Comparison of ENCODE assay signal across 27 cellular contexts in genomic region chr6:113776998-113777397, GRCh38.
A peak's percentile ranks its signal among the peaks of the same experiment; 100 is the strongest.
DNase-seq lines count a peak whose midpoint lies in the region; FAIRE-seq and TF ChIP-seq lines count a peak whose summit lies in the region.
"Had no signal": no experiment of that assay in that cellular context is flagged by ENCODE, and none has a peak within 500 bp of the region (broad histone marks: within the 10 kb centered on the region; RNA-seq: fewer than 3 reads in every experiment).

No MANE protein-coding gene starts in this region.

- no peak overlapping the region for H3K4me2 ChIP-seq in astrocyte (ENCODE audit: low read length)

- H3K4me1 ChIP-seq in HUES6 (ENCODE audit: control insufficient read depth, insufficient read depth, low read length) (peaks cover 22% of the 10 kb centered on the region), astrocyte (ENCODE audit: insufficient read depth, low read length) (no peaks in the 10 kb centered on the region), iPS-20b (ENCODE audit: insufficient read depth, low read length) (peaks cover 13% of the 10 kb centered on the region; the same call in 1 of the 2 replicates), Peyer's patch (no peaks in the 10 kb centered on the region)
- H3K4me1 ChIP-seq: upper lobe of right lung had no signal

- peak overlapping the region; percentile 34 for H3K9ac ChIP-seq in HUES6 (ENCODE audit: low read length)
- no peak overlapping the region for H3K9ac ChIP-seq in astrocyte (ENCODE audit: low read length)
- H3K9ac ChIP-seq in iPS-20b (ENCODE audit: low read depth, low read length), result no peak overlapping the region

- peak overlapping the region; percentile 48 for H2AFZ ChIP-seq in astrocyte (ENCODE audit: low read depth, low read length)

- no peak for TF ChIP-seq POLR2A in Peyer's patch (IDR thresholded peaks at IDR 0.05)

- H3K27ac Mint-ChIP-seq in astrocyte (ENCODE audit: unreplicated experiment) (no peak overlapping the region), progenitor cell of endocrine pancreas (peak overlapping the region; percentile 15)
- H3K27ac Mint-ChIP-seq: activated CD4-positive, alpha-beta T cell treated with anti-CD3 and anti-CD28 coated beads, Interleukin-2, amount 10 ng/mL, durations not matched to agents 7 days and 5 days; activated naive CD8-positive, alpha-beta T cell treated with anti-CD3 and anti-CD28 coated beads for 36 hours; activated T-helper 2 cell treated with anti-CD3 and anti-CD28 coated beads, Interferon-gamma antibody, Interleukin-2, Interleukin-4, amounts not matched to agents 10 μg/mL and 5 μg/mL and 100 μg/mL, durations not matched to agents 14 hours and 24 hours and 36 hours; brain; dendritic cell treated with granulocyte-macrophage colony-stimulating factor and Interleukin-4, amounts not matched to agents 40 ng/mL and 50 ng/mL, for 4 days; memory B cell; naive thymus-derived CD8-positive, alpha-beta T cell; T-helper 1 cell treated with Interleukin-12 subunit alpha and Interleukin-12 subunit beta and Interleukin-4 antibody, amounts not matched to agents 30 μg/mL and 1 μg/mL, for 36 hours had no signal

- peak; percentile 59 for FAIRE-seq in astrocyte (lab: Jason Lieb, UNC)
- FAIRE-seq: endothelial cell of umbilical vein, GM18507, RCC 7860 had no signal

- POLR2A ChIA-PET in RWPE1 (lab: Yijun Ruan, JAX; ENCODE audit: low non-redundant PET), result no interaction called here

- H3K36me3 Mint-ChIP-seq in astrocyte (ENCODE audit: low read depth, unreplicated experiment) (no peaks in the 10 kb centered on the region), progenitor cell of endocrine pancreas (ENCODE audit: insufficient read depth) (no peaks in the 10 kb centered on the region)
- H3K36me3 Mint-ChIP-seq: activated naive CD8-positive, alpha-beta T cell treated with anti-CD3 and anti-CD28 coated beads for 36 hours; brain; memory B cell; naive thymus-derived CD8-positive, alpha-beta T cell had no signal

- H3K79me2 ChIP-seq in astrocyte (ENCODE audit: insufficient read depth, low read length), result no peaks in the 10 kb centered on the region

- H3K4me1 Mint-ChIP-seq in astrocyte (ENCODE audit: low read depth, unreplicated experiment), result peaks cover 8% of the 10 kb centered on the region
- peaks cover 12% of the 10 kb centered on the region for H3K4me1 Mint-ChIP-seq in progenitor cell of endocrine pancreas (ENCODE audit: low read depth)
- H3K4me1 Mint-ChIP-seq: activated CD4-positive, alpha-beta T cell treated with anti-CD3 and anti-CD28 coated beads, Interleukin-2, amount 10 ng/mL, durations not matched to agents 7 days and 5 days; activated naive CD8-positive, alpha-beta T cell treated with anti-CD3 and anti-CD28 coated beads for 36 hours; naive thymus-derived CD8-positive, alpha-beta T cell had no signal

- H3K4me3 Mint-ChIP-seq in astrocyte (ENCODE audit: unreplicated experiment), result no peak overlapping the region
- H3K4me3 Mint-ChIP-seq in progenitor cell of endocrine pancreas (ENCODE audit: low read depth), result no peak overlapping the region
- H3K4me3 Mint-ChIP-seq: activated CD4-positive, alpha-beta T cell treated with anti-CD3 and anti-CD28 coated beads, Interleukin-2, amount 10 ng/mL, durations not matched to agents 7 days and 5 days; activated naive CD8-positive, alpha-beta T cell treated with anti-CD3 and anti-CD28 coated beads for 36 hours; brain; dendritic cell treated with granulocyte-macrophage colony-stimulating factor and Interleukin-4, amounts not matched to agents 40 ng/mL and 50 ng/mL, for 4 days; memory B cell; naive thymus-derived CD8-positive, alpha-beta T cell; T-helper 1 cell treated with Interleukin-12 subunit alpha and Interleukin-12 subunit beta and Interleukin-4 antibody, amounts not matched to agents 30 μg/mL and 1 μg/mL, for 36 hours had no signal

- no peak for TF ChIP-seq CTCF in astrocyte (IDR thresholded peaks at IDR 0.05; ENCODE audit: insufficient read depth, low read depth, low read length)
- TF ChIP-seq CTCF in progenitor cell of endocrine pancreas (IDR thresholded peaks at IDR 0.05; ENCODE audit: unreplicated experiment), result no peak
- TF ChIP-seq CTCF in Peyer's patch (IDR thresholded peaks at IDR 0.05), result no peak
- no peak for TF ChIP-seq CTCF in RWPE1 (conservative IDR thresholded peaks at IDR 0.05; ENCODE audit: low read depth)

- DNase-seq in astrocyte (ENCODE audit: low read depth) (peak; percentile 34), progenitor cell of endocrine pancreas (ENCODE audit: low spot score, unreplicated experiment) (no peak), caudate nucleus (lab: John Stamatoyannopoulos, UW) (no peak), Peyer's patch (no peak), RWPE1 (ENCODE audit: low spot score) (no peak)
- DNase-seq: activated CD4-positive, alpha-beta T cell treated with anti-CD3 and anti-CD28 coated beads, Interleukin-2, amount 10 ng/mL, durations not matched to agents 7 days and 5 days; activated CD8-positive, alpha-beta memory T cell treated with anti-CD3 and anti-CD28 coated beads, Interleukin-2, amount 50 U/mL, for 4 hours; activated naive CD8-positive, alpha-beta T cell treated with anti-CD3 and anti-CD28 coated beads for 36 hours; AML-193; heart right ventricle; KG1; kidney glomerular epithelial cell; naive thymus-derived CD8-positive, alpha-beta T cell; NCI-H1694; NCI-H2227 treated with DMSO at 0.1 percent for 48 hours; stimulated activated CD4-positive, alpha-beta T cell treated with anti-CD3 and anti-CD28 coated beads, Interleukin-4, amount 100 ng/mL, for 24 hours; upper lobe of right lung had no signal

- H3K9me3 ChIP-seq in HUES6 (ENCODE audit: control insufficient read depth, insufficient read depth, low read depth, low read length) (no peaks in the 10 kb centered on the region), astrocyte (ENCODE audit: insufficient read depth, low read depth, low read length) (no peaks in the 10 kb centered on the region), iPS-20b (ENCODE audit: insufficient read depth, low read depth, low read length) (no peaks in the 10 kb centered on the region), Peyer's patch (no peaks in the 10 kb centered on the region)
- H3K9me3 ChIP-seq: upper lobe of right lung had no signal

- H3K27me3 Mint-ChIP-seq in astrocyte (ENCODE audit: low read depth, unreplicated experiment) (no peaks in the 10 kb centered on the region), progenitor cell of endocrine pancreas (peaks cover 22% of the 10 kb centered on the region)
- H3K27me3 Mint-ChIP-seq: activated CD4-positive, alpha-beta T cell treated with anti-CD3 and anti-CD28 coated beads, Interleukin-2, amount 10 ng/mL, durations not matched to agents 7 days and 5 days; dendritic cell treated with granulocyte-macrophage colony-stimulating factor and Interleukin-4, amounts not matched to agents 40 ng/mL and 50 ng/mL, for 4 days; memory B cell had no signal

- H3K9me3 Mint-ChIP-seq in astrocyte (ENCODE audit: unreplicated experiment), result no peaks in the 10 kb centered on the region
- no peaks in the 10 kb centered on the region for H3K9me3 Mint-ChIP-seq in progenitor cell of endocrine pancreas (ENCODE audit: low read depth)
- H3K9me3 Mint-ChIP-seq: activated CD4-positive, alpha-beta T cell treated with anti-CD3 and anti-CD28 coated beads, Interleukin-2, amount 10 ng/mL, durations not matched to agents 7 days and 5 days; activated naive CD8-positive, alpha-beta T cell treated with anti-CD3 and anti-CD28 coated beads for 36 hours; activated T-helper 2 cell treated with anti-CD3 and anti-CD28 coated beads, Interferon-gamma antibody, Interleukin-2, Interleukin-4, amounts not matched to agents 10 μg/mL and 5 μg/mL and 100 μg/mL, durations not matched to agents 14 hours and 24 hours and 36 hours; brain; dendritic cell treated with granulocyte-macrophage colony-stimulating factor and Interleukin-4, amounts not matched to agents 40 ng/mL and 50 ng/mL, for 4 days; memory B cell; naive thymus-derived CD8-positive, alpha-beta T cell; T-helper 1 cell treated with Interleukin-12 subunit alpha and Interleukin-12 subunit beta and Interleukin-4 antibody, amounts not matched to agents 30 μg/mL and 1 μg/mL, for 36 hours had no signal

- peak overlapping the region; percentile 16 for H3K4me3 ChIP-seq in HUES6 (ENCODE audit: low read depth, low read length)
- H3K4me3 ChIP-seq in astrocyte (ENCODE audit: insufficient read depth, low read depth, low read length), result no peak overlapping the region
- peak overlapping the region; percentile 48 for H3K4me3 ChIP-seq in iPS-20b (ENCODE audit: low read length)
- H3K4me3 ChIP-seq in Peyer's patch, result no peak overlapping the region
- H3K4me3 ChIP-seq: heart right ventricle, upper lobe of right lung had no signal

- CTCF ChIA-PET in RWPE1 (lab: Yijun Ruan, JAX), result no interaction called here

- H3K27ac ChIP-seq in HUES6 (ENCODE audit: low read depth, low read length), result peak overlapping the region; percentile 44; the same call in 1 of the 2 replicates
- no peak overlapping the region for H3K27ac ChIP-seq in astrocyte (ENCODE audit: low read depth, low read length)
- H3K27ac ChIP-seq in iPS-20b (ENCODE audit: low read length), result no peak overlapping the region
- no peak overlapping the region for H3K27ac ChIP-seq in caudate nucleus (ENCODE audit: low read depth, low read length)
- H3K27ac ChIP-seq in Peyer's patch, result no peak overlapping the region
- H3K27ac ChIP-seq in RWPE1, result no peak overlapping the region
- H3K27ac ChIP-seq: heart right ventricle, upper lobe of right lung had no signal

- H4K20me1 ChIP-seq in astrocyte (ENCODE audit: insufficient read depth, low read length), result no peaks in the 10 kb centered on the region

- H3K27me3 ChIP-seq in HUES6 (ENCODE audit: control insufficient read depth, insufficient read depth, low read length) (peaks cover 37% of the 10 kb centered on the region; the same call in 1 of the 2 replicates), astrocyte (ENCODE audit: insufficient read depth, low read length) (no peaks in the 10 kb centered on the region), iPS-20b (ENCODE audit: insufficient read depth, low read length) (peaks cover 66% of the 10 kb centered on the region), Peyer's patch (no peaks in the 10 kb centered on the region)
- H3K27me3 ChIP-seq: heart right ventricle, upper lobe of right lung had no signal

- no peaks in the 10 kb centered on the region for H3K36me3 ChIP-seq in HUES6 (ENCODE audit: control insufficient read depth, insufficient read depth, low read length)
- no peaks in the 10 kb centered on the region for H3K36me3 ChIP-seq in astrocyte (ENCODE audit: insufficient read depth, low read length)
- H3K36me3 ChIP-seq in iPS-20b (ENCODE audit: insufficient read depth, low read depth, low read length), result no peaks in the 10 kb centered on the region
- no peaks in the 10 kb centered on the region for H3K36me3 ChIP-seq in Peyer's patch
- H3K36me3 ChIP-seq: heart right ventricle, upper lobe of right lung had no signal

Comparison
In these comparisons a context has a peak if more than half of its experiments do, and no peak if none do; other contexts are left out.
1. H3K4me3 ChIP-seq: peak in HUES6 (single experiment) and iPS-20b (single experiment); none in astrocyte (single experiment) and Peyer's patch (0 of 4).